ENCODE assay signal across 15 cellular contexts in genomic region chr14:54188036-54188666, GRCh38.
"Had no signal": no experiment of that assay in that cellular context is flagged by ENCODE, and none has a peak within 500 bp of the region (broad histone marks: within the 10 kb centered on the region; RNA-seq: fewer than 3 reads in every experiment).

No MANE protein-coding gene starts in this region.

- H3K27ac ChIP-seq: right atrium auricular region, upper lobe of right lung had no signal

- H3K36me3 Mint-ChIP-seq: immature natural killer cell, naive B cell had no signal

- ATAC-seq: activated CD4-positive, alpha-beta T cell treated with anti-CD3 and anti-CD28 coated beads for 36 hours; activated T-cell treated with anti-CD3 and anti-CD28 coated beads, Interleukin-2, amount 50 U/mL, for 4 hours; upper lobe of right lung had no signal

- H3K27me3 ChIP-seq: cardiac muscle cell, right atrium auricular region, upper lobe of right lung had no signal

- H3K9me3 Mint-ChIP-seq: activated B cell treated with CpG ODN at 0.5 μM for 24 hours; activated naive CD4-positive, alpha-beta T cell treated with anti-CD3 and anti-CD28 coated beads for 36 hours; activated T-cell treated with anti-CD3 and anti-CD28 coated beads, Interleukin-2, amount 50 U/mL, for 4 hours; immature natural killer cell; naive B cell had no signal

- H3K4me1 Mint-ChIP-seq: activated B cell treated with CpG ODN at 0.5 μM for 24 hours, immature natural killer cell, naive B cell had no signal

- H3K27me3 Mint-ChIP-seq: naive B cell had no signal

- DNase-seq: activated B cell treated with CpG ODN at 0.5 μM for 24 hours; activated CD4-positive, alpha-beta T cell treated with anti-CD3 and anti-CD28 coated beads for 36 hours; activated CD4-positive, alpha-beta T cell treated with anti-CD3 and anti-CD28 coated beads, Interleukin-2, amount 50 U/mL, for 4 hours; activated CD8-positive, alpha-beta memory T cell treated with anti-CD3 and anti-CD28 coated beads, Interleukin-2, amount 50 U/mL, for 48 hours; activated naive CD4-positive, alpha-beta T cell treated with anti-CD3 and anti-CD28 coated beads for 36 hours; activated T-cell treated with anti-CD3 and anti-CD28 coated beads, Interleukin-2, amount 50 U/mL, for 4 hours; immature natural killer cell; naive B cell; stimulated activated CD4-positive, alpha-beta T cell treated with anti-CD3 and anti-CD28 coated beads, Interleukin-4, amount 100 ng/mL, for 24 hours; stimulated activated naive CD4-positive, alpha-beta T cell treated with Interleukin-2 at 50 U/mL for 16 hours; T-helper 1 cell; upper lobe of right lung had no signal

- H3K27ac Mint-ChIP-seq: activated B cell treated with CpG ODN at 0.5 μM for 24 hours; activated CD4-positive, alpha-beta T cell treated with anti-CD3 and anti-CD28 coated beads for 36 hours; activated naive CD4-positive, alpha-beta T cell treated with anti-CD3 and anti-CD28 coated beads for 36 hours; immature natural killer cell; progenitor cell of endocrine pancreas had no signal

- H3K4me3 ChIP-seq: cardiac muscle cell, right atrium auricular region, upper lobe of right lung had no signal

- H3K36me3 ChIP-seq: cardiac muscle cell, right atrium auricular region, upper lobe of right lung had no signal

- H3K9me3 ChIP-seq: right atrium auricular region, upper lobe of right lung had no signal

- H3K4me1 ChIP-seq: right atrium auricular region, upper lobe of right lung had no signal

- H3K4me3 Mint-ChIP-seq: activated B cell treated with CpG ODN at 0.5 μM for 24 hours; activated CD4-positive, alpha-beta T cell treated with anti-CD3 and anti-CD28 coated beads for 36 hours; activated naive CD4-positive, alpha-beta T cell treated with anti-CD3 and anti-CD28 coated beads for 36 hours; activated T-cell treated with anti-CD3 and anti-CD28 coated beads, Interleukin-2, amount 50 U/mL, for 4 hours; immature natural killer cell; naive B cell had no signal
